Comparison of ENCODE assay signal across 28 cellular contexts in the genomic region with DNA sequence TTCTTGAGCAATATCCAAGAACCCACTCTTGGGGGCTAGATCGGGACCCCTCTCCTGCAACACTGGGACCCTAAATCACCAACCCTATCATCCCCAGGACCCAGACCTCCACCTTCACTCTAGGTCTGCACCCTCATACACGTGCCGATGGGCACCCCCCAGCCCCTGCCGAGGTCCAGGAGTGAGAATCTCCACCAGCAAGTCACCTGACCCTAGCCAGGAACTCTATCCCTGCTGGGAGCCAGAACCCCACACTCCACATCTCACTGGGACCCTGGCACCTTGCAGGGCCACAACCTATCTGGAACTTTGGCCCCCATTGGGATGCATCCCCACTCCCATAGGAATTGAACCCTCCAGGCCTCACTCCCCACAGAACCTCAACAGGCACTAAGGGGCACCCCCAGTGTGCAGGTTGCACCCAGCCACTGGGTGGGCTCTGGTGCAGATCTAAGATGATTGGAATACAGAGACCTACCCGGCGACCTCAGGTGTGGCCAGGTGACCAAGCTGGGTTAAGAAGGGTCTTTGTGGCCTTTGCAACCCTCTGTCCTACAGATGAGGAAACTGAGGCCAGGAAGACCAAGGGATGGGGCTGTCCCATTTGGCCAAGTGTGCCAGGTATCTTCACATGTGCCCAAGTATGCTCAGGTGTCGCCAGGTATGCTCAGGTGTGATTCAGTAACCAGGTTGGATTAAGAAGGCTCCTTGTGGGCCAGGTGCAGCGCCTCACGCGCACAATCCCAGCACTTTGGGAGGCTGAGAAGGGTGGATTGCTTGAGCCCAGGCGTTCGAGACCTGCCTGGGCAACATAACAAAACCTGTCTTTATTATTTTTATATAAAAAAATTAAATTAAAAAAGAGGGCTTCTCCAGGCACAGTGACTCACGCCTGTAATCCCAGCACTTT. TPM values are rescaled to one million over a fixed set of nuclear protein-coding genes. Genes with fewer than 3 reads are reported as not detected.
DNase-seq lines count a peak whose midpoint lies in the region; ATAC-seq and TF ChIP-seq lines count a peak whose summit lies in the region.
"Had no signal": no experiment of that assay in that cellular context is flagged by ENCODE, and none has a peak within 500 bp of the region (broad histone marks: within the 10 kb centered on the region; RNA-seq: fewer than 3 reads in every experiment).

No MANE protein-coding gene starts in this region.

- no peaks in the 10 kb centered on the region for H3K9me3 ChIP-seq in RWPE2 (ENCODE audit: severe bottlenecking)
- H3K9me3 ChIP-seq: Caco-2, left lung, ovary, SJCRH30, upper lobe of left lung had no signal

- TF ChIP-seq CTCF in RWPE2 (IDR thresholded peaks at IDR 0.05; ENCODE audit: poor library complexity, severe bottlenecking) (no peak), osteocyte (IDR thresholded peaks at IDR 0.05) (no peak)

- POLR2A ChIA-PET in activated CD4-positive, alpha-beta T cell treated with anti-CD3 and anti-CD28 coated beads for 36 hours (lab: Charles Lee): no interaction called here

- H3K27me3 ChIP-seq in RWPE2 (ENCODE audit: insufficient read depth, poor library complexity, severe bottlenecking): no peaks in the 10 kb centered on the region
- H3K27me3 ChIP-seq: left lung, ovary, SJCRH30, upper lobe of left lung had no signal

- peak overlapping the region; percentile 14 for H3K4me3 Mint-ChIP-seq in activated CD4-positive, alpha-beta T cell treated with anti-CD3 and anti-CD28 coated beads for 36 hours
- H3K4me3 Mint-ChIP-seq in immature natural killer cell: peak overlapping the region in 1 of 5 donors; percentile 16
- H3K4me3 Mint-ChIP-seq in osteocyte (ENCODE audit: unreplicated experiment): peak overlapping the region; percentile 14
- H3K4me3 Mint-ChIP-seq: activated CD4-positive, alpha-beta T cell treated with anti-CD3 and anti-CD28 coated beads, Interleukin-2, amount 10 ng/mL, durations not matched to agents 7 days and 5 days; activated naive CD4-positive, alpha-beta T cell treated with anti-CD3 and anti-CD28 coated beads for 36 hours; H9 had no signal

- CTCF ChIA-PET in activated CD4-positive, alpha-beta T cell treated with anti-CD3 and anti-CD28 coated beads for 36 hours (lab: Charles Lee): no interaction called here

- no peaks in the 10 kb centered on the region for H3K36me3 ChIP-seq in RWPE2 (ENCODE audit: low read depth)
- H3K36me3 ChIP-seq: left lung, ovary, SJCRH30, upper lobe of left lung had no signal

- ATAC-seq in activated CD4-positive, alpha-beta T cell treated with anti-CD3 and anti-CD28 coated beads for 36 hours: no peak
- ATAC-seq in RWPE2 (ENCODE audit: low read depth): no peak
- no peak for ATAC-seq in GM19328 (IDR thresholded peaks at IDR 0.05; ENCODE audit: unreplicated experiment)
- ATAC-seq: left lung, Panc1, right cardiac atrium had no signal

- peaks cover 10% of the 10 kb centered on the region for H3K4me1 Mint-ChIP-seq in activated CD4-positive, alpha-beta T cell treated with anti-CD3 and anti-CD28 coated beads for 36 hours
- H3K4me1 Mint-ChIP-seq in immature natural killer cell (peaks cover 12 to 13% of the 10 kb centered on the region in 2 donors), osteocyte (ENCODE audit: unreplicated experiment) (peaks cover 11% of the 10 kb centered on the region)

- peaks cover 2% of the 10 kb centered on the region for H3K36me3 Mint-ChIP-seq in activated CD4-positive, alpha-beta T cell treated with anti-CD3 and anti-CD28 coated beads for 36 hours (ENCODE audit: low read depth)
- H3K36me3 Mint-ChIP-seq in immature natural killer cell (no peaks in the 10 kb centered on the region), osteocyte (ENCODE audit: unreplicated experiment) (no peaks in the 10 kb centered on the region)

- intact Hi-C loops in activated CD4-positive, alpha-beta T cell treated with anti-CD3 and anti-CD28 coated beads for 36 hours (cut with DNase I, micrococcal nuclease): loop anchor here in 1 of 2 experiments (5.0 kb wide), 3 partner anchors 88 to 1297 kb away; a partner anchor contains a TSS

- no peak overlapping the region for H3K27ac Mint-ChIP-seq in activated CD4-positive, alpha-beta T cell treated with anti-CD3 and anti-CD28 coated beads for 36 hours
- peak overlapping the region in 5 of 6 donors; percentile 31 to 66 (median 62) for H3K27ac Mint-ChIP-seq in immature natural killer cell
- H3K27ac Mint-ChIP-seq in osteocyte (ENCODE audit: unreplicated experiment): no peak overlapping the region
- H3K27ac Mint-ChIP-seq: activated CD4-positive, alpha-beta T cell treated with anti-CD3 and anti-CD28 coated beads, Interleukin-2, amount 10 ng/mL, durations not matched to agents 7 days and 5 days; activated naive CD4-positive, alpha-beta T cell treated with anti-CD3 and anti-CD28 coated beads for 36 hours had no signal

- DNase-seq in activated CD4-positive, alpha-beta T cell treated with anti-CD3 and anti-CD28 coated beads for 36 hours: no peak
- DNase-seq in activated CD4-positive, alpha-beta T cell treated with anti-CD3 and anti-CD28 coated beads, Interleukin-2, amount 50 U/mL, for 48 hours: no peak
- DNase-seq in RWPE2 (ENCODE audit: low spot score): peak; percentile 36
- DNase-seq in immature natural killer cell: no peak
- no peak for DNase-seq in osteocyte (ENCODE audit: extremely low spot score, unreplicated experiment)
- DNase-seq in effector CD8-positive, alpha-beta T cell (lab: John Stamatoyannopoulos, UW): no peak
- DNase-seq in effector CD4-positive, alpha-beta T cell: no peak
- DNase-seq: activated CD4-positive, alpha-beta T cell treated with anti-CD3 and anti-CD28 coated beads, Interleukin-2, amount 10 ng/mL, durations not matched to agents 7 days and 5 days; activated naive CD4-positive, alpha-beta T cell treated with anti-CD3 and anti-CD28 coated beads for 36 hours; AML-193; Caco-2; EL; erythroblast; foreskin fibroblast; H9; IMR-90; left lung; NCI-H1417 treated with DMSO at 0.1 percent for 48 hours; NCI-H510A; NK-92 treated with Interleukin-12 subunit alpha and Interleukin-12 subunit beta, amount 100 ng/mL, for 24 hours; SJCRH30; stimulated activated CD8-positive, alpha-beta memory T cell treated with anti-CD3 and anti-CD28 coated beads, Interleukin-4, amount 100 ng/mL, for 48 hours; T-helper 1 cell had no signal

- H3K4me3 ChIP-seq in RWPE2 (ENCODE audit: severe bottlenecking): no peak overlapping the region
- H3K4me3 ChIP-seq: left lung, ovary, upper lobe of left lung had no signal

- no peaks in the 10 kb centered on the region for H3K27me3 Mint-ChIP-seq in activated CD4-positive, alpha-beta T cell treated with anti-CD3 and anti-CD28 coated beads for 36 hours
- H3K27me3 Mint-ChIP-seq in immature natural killer cell (ENCODE audit: low read depth in 3 of 3) (peaks cover 0 to 14% (median 9%) of the 10 kb centered on the region in 3 donors), osteocyte (ENCODE audit: unreplicated experiment) (peaks cover 4% of the 10 kb centered on the region)
- H3K27me3 Mint-ChIP-seq: activated CD4-positive, alpha-beta T cell treated with anti-CD3 and anti-CD28 coated beads, Interleukin-2, amount 10 ng/mL, durations not matched to agents 7 days and 5 days had no signal

- H3K9me3 Mint-ChIP-seq in activated CD4-positive, alpha-beta T cell treated with anti-CD3 and anti-CD28 coated beads for 36 hours (ENCODE audit: low read depth): no peaks in the 10 kb centered on the region
- no peaks in the 10 kb centered on the region for H3K9me3 Mint-ChIP-seq in immature natural killer cell
- no peaks in the 10 kb centered on the region for H3K9me3 Mint-ChIP-seq in osteocyte (ENCODE audit: unreplicated experiment)
- H3K9me3 Mint-ChIP-seq: activated CD4-positive, alpha-beta T cell treated with anti-CD3 and anti-CD28 coated beads, Interleukin-2, amount 10 ng/mL, durations not matched to agents 7 days and 5 days; activated naive CD4-positive, alpha-beta T cell treated with anti-CD3 and anti-CD28 coated beads for 36 hours; H9 had no signal

- peaks cover 10% of the 10 kb centered on the region for H3K4me1 ChIP-seq in RWPE2 (ENCODE audit: insufficient read depth, poor library complexity, severe bottlenecking)
- H3K4me1 ChIP-seq: SJCRH30 had no signal

- no peak overlapping the region for H3K27ac ChIP-seq in RWPE2 (ENCODE audit: poor library complexity, severe bottlenecking)
- H3K27ac ChIP-seq: left lung, ovary, upper lobe of left lung had no signal

RNA-seq across cellular contexts. Expression of a gene that starts 3.1 kb away (rescaled TPM):
- total RNA-seq in activated CD4-positive, alpha-beta T cell treated with anti-CD3 and anti-CD28 coated beads for 36 hours: 10 to 100 TPM; 13.8 to 17.7 TPM
- 10 to 100 TPM; 20.0 to 36.4 (median 23.2) TPM for polyA plus RNA-seq in immature natural killer cell
- total RNA-seq in osteocyte: 42.2 and 45.0 TPM in 2 replicates

RNA-seq across cellular contexts. Expression of a gene that starts 3.1 kb away (rescaled TPM):
- total RNA-seq in activated CD4-positive, alpha-beta T cell treated with anti-CD3 and anti-CD28 coated beads for 36 hours: 10 to 100 TPM; 30.0 to 33.6 TPM
- 10 to 100 TPM; 23.7 to 48.1 (median 41.4) TPM for polyA plus RNA-seq in immature natural killer cell
- 56.4 and 58.3 TPM in 2 replicates for total RNA-seq in osteocyte

Comparison
In these comparisons a context has a peak if more than half of its experiments do, and no peak if none do; other contexts are left out.
1. H3K27ac Mint-ChIP-seq: peak in immature natural killer cell (5 of 6); none in activated CD4-positive, alpha-beta T cell treated with anti-CD3 and anti-CD28 coated beads for 36 hours (single experiment) and osteocyte (single experiment).